In the genomic region with DNA sequence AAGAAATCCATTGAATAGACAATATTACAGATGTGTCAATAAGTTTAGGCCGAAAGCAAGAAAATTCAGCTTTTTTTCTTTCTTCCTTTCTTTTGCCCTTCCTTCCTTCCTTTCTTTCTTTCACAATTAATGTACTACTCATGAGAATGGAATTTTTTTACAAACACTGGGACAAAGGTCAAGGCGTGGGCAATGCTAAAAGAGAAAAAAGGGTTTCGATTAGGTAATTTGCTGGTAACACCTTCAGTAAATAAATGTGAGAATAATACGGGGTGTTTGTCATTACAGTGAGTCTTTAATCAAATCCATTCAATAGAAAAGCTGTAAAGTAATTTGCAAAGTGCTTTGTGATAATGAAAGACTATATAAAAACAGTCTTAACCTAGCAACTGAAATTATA, we compare ENCODE assay signal across 16 cellular contexts.
DNase-seq lines count a peak whose midpoint lies in the region; ATAC-seq and TF ChIP-seq lines count a peak whose summit lies in the region.
"Had no signal": no experiment of that assay in that cellular context is flagged by ENCODE, and none has a peak within 500 bp of the region (broad histone marks: within the 10 kb centered on the region; RNA-seq: fewer than 3 reads in every experiment).

No MANE protein-coding gene starts in this region.

- no peaks in the 10 kb centered on the region for H3K27me3 ChIP-seq in GM23338 (ENCODE audit: insufficient read depth)

- ATAC-seq in GM23338, result no peak
- ATAC-seq in activated CD4-positive, alpha-beta T cell treated with anti-CD3 and anti-CD28 coated beads for 36 hours, result no peak
- no peak for ATAC-seq in GM18520 (IDR thresholded peaks at IDR 0.05; ENCODE audit: unreplicated experiment)
- ATAC-seq: activated CD8-positive, alpha-beta T cell treated with anti-CD3 and anti-CD28 coated beads for 36 hours; stimulated activated naive CD8-positive, alpha-beta T cell treated with anti-CD3 and anti-CD28 coated beads, Interleukin-15, Interleukin-2, amounts not matched to agents 100 U/mL and 50 U/mL, for 24 hours had no signal

- CTCF ChIA-PET in activated CD4-positive, alpha-beta T cell treated with anti-CD3 and anti-CD28 coated beads for 36 hours (lab: Charles Lee), result no interaction called here

- no peak overlapping the region for H3K27ac ChIP-seq in GM23338 (ENCODE audit: low read depth)
- H3K27ac ChIP-seq: lower lobe of right lung, parathyroid adenoma had no signal

- H3K4me1 ChIP-seq in GM23338 (ENCODE audit: insufficient read depth), result no peaks in the 10 kb centered on the region; the same call in 1 of the 2 replicates
- H3K4me1 ChIP-seq: parathyroid adenoma had no signal

- no peaks in the 10 kb centered on the region for H3K79me2 ChIP-seq in GM23338 (replicated peaks; ENCODE audit: insufficient read depth)
- H3K79me2 ChIP-seq: parathyroid adenoma had no signal

- DNase-seq in GM23338 (ENCODE audit: low spot score) (peak; percentile 23), SW480 (ENCODE audit: low spot score) (peak; percentile 66), fibroblast of pulmonary artery (ENCODE audit: low read depth) (peak; percentile 48), retinal pigment epithelial cell (ENCODE audit: low read depth) (peak; percentile 14), NCI-H2107 (lab: John Stamatoyannopoulos, UW) (no peak), NCI-H2081 treated with DMSO at 0.1 percent for 48 hours (lab: John Stamatoyannopoulos, UW) (no peak)
- no peak for DNase-seq in activated CD4-positive, alpha-beta T cell treated with anti-CD3 and anti-CD28 coated beads for 36 hours
- DNase-seq: activated CD8-positive, alpha-beta T cell treated with anti-CD3 and anti-CD28 coated beads for 36 hours; activated naive CD4-positive, alpha-beta T cell; CD4-positive, alpha-beta memory T cell; lower lobe of right lung; NCI-H187; stimulated activated CD4-positive, alpha-beta T cell treated with anti-CD3 and anti-CD28 coated beads, Interleukin-4, amount 100 ng/mL, for 1 hour; stimulated activated naive CD8-positive, alpha-beta T cell treated with anti-CD3 and anti-CD28 coated beads, Interleukin-15, Interleukin-2, amounts not matched to agents 100 U/mL and 50 U/mL, for 24 hours had no signal

- intact Hi-C loops in activated CD4-positive, alpha-beta T cell treated with anti-CD3 and anti-CD28 coated beads for 36 hours (cut with DNase I, micrococcal nuclease), result no loop called here

- no peak overlapping the region for H2AFZ ChIP-seq in GM23338
- H2AFZ ChIP-seq: parathyroid adenoma had no signal

- H3K36me3 Mint-ChIP-seq in GM23338 (ENCODE audit: low read depth), result no peaks in the 10 kb centered on the region
- no peaks in the 10 kb centered on the region for H3K36me3 Mint-ChIP-seq in activated CD4-positive, alpha-beta T cell treated with anti-CD3 and anti-CD28 coated beads for 36 hours (ENCODE audit: low read depth)
- H3K36me3 Mint-ChIP-seq: CD4-positive, alpha-beta memory T cell had no signal

- no peak overlapping the region for H3K4me3 ChIP-seq in GM23338
- no peak overlapping the region for H3K4me3 ChIP-seq in fibroblast of pulmonary artery (replicated peaks; ENCODE audit: low read depth, low read length)
- no peak overlapping the region for H3K4me3 ChIP-seq in retinal pigment epithelial cell (ENCODE audit: low read length)
- H3K4me3 ChIP-seq: lower lobe of right lung had no signal

- no peak overlapping the region for H3K4me3 Mint-ChIP-seq in GM23338
- H3K4me3 Mint-ChIP-seq in activated CD4-positive, alpha-beta T cell treated with anti-CD3 and anti-CD28 coated beads for 36 hours, result no peak overlapping the region
- H3K4me3 Mint-ChIP-seq: activated CD8-positive, alpha-beta T cell treated with anti-CD3 and anti-CD28 coated beads for 36 hours; CD4-positive, alpha-beta memory T cell had no signal

- no peak overlapping the region for H3K4me2 ChIP-seq in GM23338

- H4K20me1 ChIP-seq in GM23338 (replicated peaks; ENCODE audit: insufficient read depth), result no peaks in the 10 kb centered on the region

- H3F3A ChIP-seq in GM23338 (replicated peaks; ENCODE audit: low read depth), result no peaks in the 10 kb centered on the region

- H3K9me3 Mint-ChIP-seq in GM23338, result no peaks in the 10 kb centered on the region
- H3K9me3 Mint-ChIP-seq in activated CD4-positive, alpha-beta T cell treated with anti-CD3 and anti-CD28 coated beads for 36 hours (ENCODE audit: low read depth), result peaks cover 2% of the 10 kb centered on the region
- H3K9me3 Mint-ChIP-seq: activated CD8-positive, alpha-beta T cell treated with anti-CD3 and anti-CD28 coated beads for 36 hours had no signal

- no peak for TF ChIP-seq CTCF in GM23338 (conservative IDR thresholded peaks at IDR 0.05; ENCODE audit: low read depth in 2 of 2)
- no peak for TF ChIP-seq CTCF in fibroblast of pulmonary artery (IDR thresholded peaks at IDR 0.05; ENCODE audit: low read length, missing control alignments)
- no peak for TF ChIP-seq CTCF in retinal pigment epithelial cell (conservative IDR thresholded peaks at IDR 0.05; ENCODE audit: low read depth, low read length)

- no peak overlapping the region for H3K27ac Mint-ChIP-seq in GM23338
- H3K27ac Mint-ChIP-seq in activated CD4-positive, alpha-beta T cell treated with anti-CD3 and anti-CD28 coated beads for 36 hours, result no peak overlapping the region
- H3K27ac Mint-ChIP-seq: activated CD8-positive, alpha-beta T cell treated with anti-CD3 and anti-CD28 coated beads for 36 hours; CD4-positive, alpha-beta memory T cell had no signal

- H3K9me2 ChIP-seq in GM23338 (ENCODE audit: insufficient read depth), result peaks cover 1% of the 10 kb centered on the region; the same call in 1 of the 2 replicates

- H3K27me3 Mint-ChIP-seq in GM23338 (ENCODE audit: insufficient read depth, low read depth, poor library complexity), result no peaks in the 10 kb centered on the region
- peaks cover 2% of the 10 kb centered on the region for H3K27me3 Mint-ChIP-seq in activated CD4-positive, alpha-beta T cell treated with anti-CD3 and anti-CD28 coated beads for 36 hours
- H3K27me3 Mint-ChIP-seq: activated CD8-positive, alpha-beta T cell treated with anti-CD3 and anti-CD28 coated beads for 36 hours; CD4-positive, alpha-beta memory T cell had no signal

- H3K36me3 ChIP-seq in GM23338 (ENCODE audit: insufficient read depth), result no peaks in the 10 kb centered on the region
- H3K36me3 ChIP-seq: lower lobe of right lung had no signal

- POLR2A ChIA-PET in activated CD4-positive, alpha-beta T cell treated with anti-CD3 and anti-CD28 coated beads for 36 hours (lab: Charles Lee), result no interaction called here

- peaks cover 6% of the 10 kb centered on the region; the same call in 2 of the 3 replicates for H3K4me1 Mint-ChIP-seq in GM23338
- no peaks in the 10 kb centered on the region for H3K4me1 Mint-ChIP-seq in activated CD4-positive, alpha-beta T cell treated with anti-CD3 and anti-CD28 coated beads for 36 hours
- H3K4me1 Mint-ChIP-seq: CD4-positive, alpha-beta memory T cell had no signal

TF ChIP-seq in GM23338, 12 proteins besides CTCF, POLR2A, EP300 and RAD21 (continues in another document):
- TF ChIP-seq, protein P1, sequence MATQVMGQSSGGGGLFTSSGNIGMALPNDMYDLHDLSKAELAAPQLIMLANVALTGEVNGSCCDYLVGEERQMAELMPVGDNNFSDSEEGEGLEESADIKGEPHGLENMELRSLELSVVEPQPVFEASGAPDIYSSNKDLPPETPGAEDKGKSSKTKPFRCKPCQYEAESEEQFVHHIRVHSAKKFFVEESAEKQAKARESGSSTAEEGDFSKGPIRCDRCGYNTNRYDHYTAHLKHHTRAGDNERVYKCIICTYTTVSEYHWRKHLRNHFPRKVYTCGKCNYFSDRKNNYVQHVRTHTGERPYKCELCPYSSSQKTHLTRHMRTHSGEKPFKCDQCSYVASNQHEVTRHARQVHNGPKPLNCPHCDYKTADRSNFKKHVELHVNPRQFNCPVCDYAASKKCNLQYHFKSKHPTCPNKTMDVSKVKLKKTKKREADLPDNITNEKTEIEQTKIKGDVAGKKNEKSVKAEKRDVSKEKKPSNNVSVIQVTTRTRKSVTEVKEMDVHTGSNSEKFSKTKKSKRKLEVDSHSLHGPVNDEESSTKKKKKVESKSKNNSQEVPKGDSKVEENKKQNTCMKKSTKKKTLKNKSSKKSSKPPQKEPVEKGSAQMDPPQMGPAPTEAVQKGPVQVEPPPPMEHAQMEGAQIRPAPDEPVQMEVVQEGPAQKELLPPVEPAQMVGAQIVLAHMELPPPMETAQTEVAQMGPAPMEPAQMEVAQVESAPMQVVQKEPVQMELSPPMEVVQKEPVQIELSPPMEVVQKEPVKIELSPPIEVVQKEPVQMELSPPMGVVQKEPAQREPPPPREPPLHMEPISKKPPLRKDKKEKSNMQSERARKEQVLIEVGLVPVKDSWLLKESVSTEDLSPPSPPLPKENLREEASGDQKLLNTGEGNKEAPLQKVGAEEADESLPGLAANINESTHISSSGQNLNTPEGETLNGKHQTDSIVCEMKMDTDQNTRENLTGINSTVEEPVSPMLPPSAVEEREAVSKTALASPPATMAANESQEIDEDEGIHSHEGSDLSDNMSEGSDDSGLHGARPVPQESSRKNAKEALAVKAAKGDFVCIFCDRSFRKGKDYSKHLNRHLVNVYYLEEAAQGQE (IDR thresholded peaks at IDR 0.05; ENCODE audit: unreplicated experiment), result no peak
- no peak for TF ChIP-seq EZH2phosphoT487 (IDR thresholded peaks at IDR 0.05; ENCODE audit: unreplicated experiment)

Comparison
In these comparisons a context has a peak if more than half of its experiments do, and no peak if none do; other contexts are left out.
1. DNase-seq: peak in GM23338 (single experiment), SW480 (single experiment), fibroblast of pulmonary artery (single experiment) and retinal pigment epithelial cell (single experiment); none in NCI-H2107 (single experiment), activated CD4-positive, alpha-beta T cell treated with anti-CD3 and anti-CD28 coated beads for 36 hours (single experiment) and NCI-H2081 treated with DMSO at 0.1 percent for 48 hours (single experiment).